In genomic region chrX:148382983-148383382, GRCh38 we compare ENCODE assay signal across 1 cellular context.
TF ChIP-seq lines count a peak whose summit lies in the region.

No MANE protein-coding gene starts in this region.

TF ChIP-seq in H1, 55 proteins besides CTCF, POLR2A, EP300 and RAD21 (continued from another document):
- no peak for TF ChIP-seq ATF3 (IDR thresholded peaks at IDR 0.05; ENCODE audit: insufficient read depth, low read depth, low read length)
- TF ChIP-seq CEBPB (IDR thresholded peaks at IDR 0.05; ENCODE audit: low read depth, low read length), result no peak
- TF ChIP-seq BACH1 (IDR thresholded peaks at IDR 0.05; ENCODE audit: low read length), result no peak
- no peak for TF ChIP-seq POLR2AphosphoS5 (IDR thresholded peaks at IDR 0.05; ENCODE audit: low read depth, low read length)
- no peak for TF ChIP-seq RXRA (IDR thresholded peaks at IDR 0.05; ENCODE audit: insufficient read depth, low read depth, low read length)
- TF ChIP-seq GABPA (IDR thresholded peaks at IDR 0.05; ENCODE audit: borderline replicate concordance, insufficient read depth, low read length), result no peak
- TF ChIP-seq KDM1A (IDR thresholded peaks at IDR 0.05; ENCODE audit: borderline replicate concordance, low read length), result no peak
- TF ChIP-seq SP1 (IDR thresholded peaks at IDR 0.05; ENCODE audit: low read depth, low read length), result no peak
- TF ChIP-seq MAFK (IDR thresholded peaks at IDR 0.05; ENCODE audit: low read depth, low read length), result no peak
- no peak for TF ChIP-seq RBBP5 (IDR thresholded peaks at IDR 0.05; ENCODE audit: borderline replicate concordance, low read depth, low read length)
- no peak for TF ChIP-seq PHF8 (conservative IDR thresholded peaks at IDR 0.05; ENCODE audit: low read depth, low read length)
